ENCODE assay signal across 1 cellular context in the genomic region with DNA sequence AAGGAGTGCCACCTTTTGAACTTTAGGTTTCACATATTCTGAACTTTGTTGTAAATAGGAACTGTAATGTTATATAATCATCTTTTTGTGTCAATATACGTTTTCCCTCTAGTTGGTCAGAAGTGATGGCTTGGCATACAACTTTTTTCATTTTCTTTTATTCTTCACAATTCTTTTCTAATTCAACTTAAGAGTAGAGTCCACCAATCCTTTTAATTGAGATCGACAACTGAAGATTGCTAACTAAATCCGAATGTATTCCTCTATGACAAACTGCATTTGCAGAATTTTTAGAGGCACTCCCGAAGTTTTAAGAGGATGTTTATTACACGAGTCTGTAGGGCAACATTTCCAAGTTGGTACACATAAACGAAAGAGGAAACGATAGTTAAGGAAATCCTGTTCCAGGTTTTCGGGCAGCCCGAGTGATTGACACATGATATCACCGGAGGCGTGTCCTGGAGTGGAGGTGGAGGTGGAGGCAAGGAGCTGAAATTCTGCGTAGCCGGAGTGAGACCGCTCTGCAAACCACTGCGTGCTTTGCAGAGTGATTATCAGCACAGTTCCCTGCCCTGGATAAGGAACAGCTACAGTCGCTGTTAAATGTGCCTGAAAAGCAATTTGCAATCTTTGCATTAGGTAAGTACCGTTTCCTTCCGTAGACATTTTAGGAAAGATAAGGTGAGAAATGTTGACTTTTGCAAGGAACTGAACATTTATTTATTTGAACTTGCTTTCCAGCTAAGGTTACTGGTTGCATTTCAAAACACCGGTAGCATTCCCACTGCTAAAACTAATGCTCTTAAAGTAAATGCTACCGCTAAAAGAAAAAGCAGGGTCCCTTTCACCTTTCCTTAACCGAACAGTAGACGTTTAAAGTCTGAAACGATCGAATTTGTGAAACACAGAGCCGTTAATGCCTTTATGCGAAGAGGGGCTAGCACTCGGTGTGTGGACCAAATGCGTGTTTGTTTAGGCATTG.
TF ChIP-seq lines count a peak whose summit lies in the region.

A gene with protein sequence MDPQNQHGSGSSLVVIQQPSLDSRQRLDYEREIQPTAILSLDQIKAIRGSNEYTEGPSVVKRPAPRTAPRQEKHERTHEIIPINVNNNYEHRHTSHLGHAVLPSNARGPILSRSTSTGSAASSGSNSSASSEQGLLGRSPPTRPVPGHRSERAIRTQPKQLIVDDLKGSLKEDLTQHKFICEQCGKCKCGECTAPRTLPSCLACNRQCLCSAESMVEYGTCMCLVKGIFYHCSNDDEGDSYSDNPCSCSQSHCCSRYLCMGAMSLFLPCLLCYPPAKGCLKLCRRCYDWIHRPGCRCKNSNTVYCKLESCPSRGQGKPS (plus strand): TSS at position 502 of the 982 bp plus-strand sequence. CDS start 4,797 bp downstream, outside the sequence.

TF ChIP-seq in HepG2, 621 proteins besides CTCF, POLR2A, EP300 and RAD21 (continued from another document and continues in another):
- TF ChIP-seq, protein P1, sequence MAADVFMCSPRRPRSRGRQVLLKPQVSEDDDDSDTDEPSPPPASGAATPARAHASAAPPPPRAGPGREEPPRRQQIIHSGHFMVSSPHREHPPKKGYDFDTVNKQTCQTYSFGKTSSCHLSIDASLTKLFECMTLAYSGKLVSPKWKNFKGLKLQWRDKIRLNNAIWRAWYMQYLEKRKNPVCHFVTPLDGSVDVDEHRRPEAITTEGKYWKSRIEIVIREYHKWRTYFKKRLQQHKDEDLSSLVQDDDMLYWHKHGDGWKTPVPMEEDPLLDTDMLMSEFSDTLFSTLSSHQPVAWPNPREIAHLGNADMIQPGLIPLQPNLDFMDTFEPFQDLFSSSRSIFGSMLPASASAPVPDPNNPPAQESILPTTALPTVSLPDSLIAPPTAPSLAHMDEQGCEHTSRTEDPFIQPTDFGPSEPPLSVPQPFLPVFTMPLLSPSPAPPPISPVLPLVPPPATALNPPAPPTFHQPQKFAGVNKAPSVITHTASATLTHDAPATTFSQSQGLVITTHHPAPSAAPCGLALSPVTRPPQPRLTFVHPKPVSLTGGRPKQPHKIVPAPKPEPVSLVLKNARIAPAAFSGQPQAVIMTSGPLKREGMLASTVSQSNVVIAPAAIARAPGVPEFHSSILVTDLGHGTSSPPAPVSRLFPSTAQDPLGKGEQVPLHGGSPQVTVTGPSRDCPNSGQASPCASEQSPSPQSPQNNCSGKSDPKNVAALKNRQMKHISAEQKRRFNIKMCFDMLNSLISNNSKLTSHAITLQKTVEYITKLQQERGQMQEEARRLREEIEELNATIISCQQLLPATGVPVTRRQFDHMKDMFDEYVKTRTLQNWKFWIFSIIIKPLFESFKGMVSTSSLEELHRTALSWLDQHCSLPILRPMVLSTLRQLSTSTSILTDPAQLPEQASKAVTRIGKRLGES (CRISPR knock-in tag; IDR thresholded peaks at IDR 0.05; ENCODE audit: borderline replicate concordance), result no peak
- TF ChIP-seq MED1 (CRISPR knock-in tag; IDR thresholded peaks at IDR 0.05), result peak; percentile 84
- TF ChIP-seq ZNF350 (CRISPR knock-in tag; IDR thresholded peaks at IDR 0.05; ENCODE audit: borderline replicate concordance, low read depth), result 0 out of 2 replicates have a peak, but pooled peaks have one; percentile 13
- no peak for TF ChIP-seq ATRX (CRISPR knock-in tag; IDR thresholded peaks at IDR 0.05; ENCODE audit: borderline replicate concordance)
- no peak for TF ChIP-seq ZNF652 (CRISPR knock-in tag; IDR thresholded peaks at IDR 0.05; ENCODE audit: borderline replicate concordance, low read depth)
- TF ChIP-seq, protein P2, sequence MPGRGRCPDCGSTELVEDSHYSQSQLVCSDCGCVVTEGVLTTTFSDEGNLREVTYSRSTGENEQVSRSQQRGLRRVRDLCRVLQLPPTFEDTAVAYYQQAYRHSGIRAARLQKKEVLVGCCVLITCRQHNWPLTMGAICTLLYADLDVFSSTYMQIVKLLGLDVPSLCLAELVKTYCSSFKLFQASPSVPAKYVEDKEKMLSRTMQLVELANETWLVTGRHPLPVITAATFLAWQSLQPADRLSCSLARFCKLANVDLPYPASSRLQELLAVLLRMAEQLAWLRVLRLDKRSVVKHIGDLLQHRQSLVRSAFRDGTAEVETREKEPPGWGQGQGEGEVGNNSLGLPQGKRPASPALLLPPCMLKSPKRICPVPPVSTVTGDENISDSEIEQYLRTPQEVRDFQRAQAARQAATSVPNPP (CRISPR knock-in tag; IDR thresholded peaks at IDR 0.05), result no peak
- TF ChIP-seq MED8 (CRISPR knock-in tag; IDR thresholded peaks at IDR 0.05; ENCODE audit: insufficient replicate concordance), result no peak
- TF ChIP-seq KDM6A (CRISPR knock-in tag; IDR thresholded peaks at IDR 0.05; ENCODE audit: low read depth), result no peak
- TF ChIP-seq TCF7 (IDR thresholded peaks at IDR 0.05; ENCODE audit: low read depth), result no peak
- no peak for TF ChIP-seq ZNF317 (CRISPR knock-in tag; IDR thresholded peaks at IDR 0.05)
- TF ChIP-seq AGO2 (optimal IDR thresholded peaks at IDR 0.05; ENCODE audit: low read depth, low read length), result no peak
- TF ChIP-seq ZSCAN22 (CRISPR knock-in tag; IDR thresholded peaks at IDR 0.05), result no peak
- TF ChIP-seq, protein P3, sequence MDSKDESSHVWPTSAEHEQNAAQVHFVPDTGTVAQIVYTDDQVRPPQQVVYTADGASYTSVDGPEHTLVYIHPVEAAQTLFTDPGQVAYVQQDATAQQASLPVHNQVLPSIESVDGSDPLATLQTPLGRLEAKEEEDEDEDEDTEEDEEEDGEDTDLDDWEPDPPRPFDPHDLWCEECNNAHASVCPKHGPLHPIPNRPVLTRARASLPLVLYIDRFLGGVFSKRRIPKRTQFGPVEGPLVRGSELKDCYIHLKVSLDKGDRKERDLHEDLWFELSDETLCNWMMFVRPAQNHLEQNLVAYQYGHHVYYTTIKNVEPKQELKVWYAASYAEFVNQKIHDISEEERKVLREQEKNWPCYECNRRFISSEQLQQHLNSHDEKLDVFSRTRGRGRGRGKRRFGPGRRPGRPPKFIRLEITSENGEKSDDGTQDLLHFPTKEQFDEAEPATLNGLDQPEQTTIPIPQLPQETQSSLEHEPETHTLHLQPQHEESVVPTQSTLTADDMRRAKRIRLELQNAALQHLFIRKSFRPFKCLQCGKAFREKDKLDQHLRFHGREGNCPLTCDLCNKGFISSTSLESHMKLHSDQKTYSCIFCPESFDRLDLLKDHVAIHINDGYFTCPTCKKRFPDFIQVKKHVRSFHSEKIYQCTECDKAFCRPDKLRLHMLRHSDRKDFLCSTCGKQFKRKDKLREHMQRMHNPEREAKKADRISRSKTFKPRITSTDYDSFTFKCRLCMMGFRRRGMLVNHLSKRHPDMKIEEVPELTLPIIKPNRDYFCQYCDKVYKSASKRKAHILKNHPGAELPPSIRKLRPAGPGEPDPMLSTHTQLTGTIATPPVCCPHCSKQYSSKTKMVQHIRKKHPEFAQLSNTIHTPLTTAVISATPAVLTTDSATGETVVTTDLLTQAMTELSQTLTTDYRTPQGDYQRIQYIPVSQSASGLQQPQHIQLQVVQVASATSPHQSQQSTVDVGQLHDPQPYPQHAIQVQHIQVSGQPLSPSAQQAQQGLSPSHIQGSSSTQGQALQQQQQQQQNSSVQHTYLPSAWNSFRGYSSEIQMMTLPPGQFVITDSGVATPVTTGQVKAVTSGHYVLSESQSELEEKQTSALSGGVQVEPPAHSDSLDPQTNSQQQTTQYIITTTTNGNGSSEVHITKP (CRISPR knock-in tag; IDR thresholded peaks at IDR 0.05; ENCODE audit: low read depth), result 0 out of 2 replicates have a peak, but pooled peaks have one; percentile 16
- TF ChIP-seq GFI1 (CRISPR knock-in tag; IDR thresholded peaks at IDR 0.05; ENCODE audit: borderline replicate concordance), result 0 out of 2 replicates have a peak, but pooled peaks have one; percentile 36
- peak; percentile 9; the same call in 1 of the 2 replicates for TF ChIP-seq FLYWCH1 (CRISPR knock-in tag; IDR thresholded peaks at IDR 0.05)
- no peak for TF ChIP-seq NR1H2 (CRISPR knock-in tag; IDR thresholded peaks at IDR 0.05; ENCODE audit: borderline replicate concordance, low read depth)
- no peak for TF ChIP-seq TRIM24 (CRISPR knock-in tag; IDR thresholded peaks at IDR 0.05)
- TF ChIP-seq SKI (IDR thresholded peaks at IDR 0.05; ENCODE audit: partially characterized antibody), result no peak
- TF ChIP-seq ESRRA (CRISPR knock-in tag; IDR thresholded peaks at IDR 0.05; ENCODE audit: low read depth), result no peak
- TF ChIP-seq ZFY (CRISPR knock-in tag; IDR thresholded peaks at IDR 0.05), result no peak
- TF ChIP-seq SYNCRIP (IDR thresholded peaks at IDR 0.05; ENCODE audit: insufficient read depth, low read depth, low read length), result no peak
- TF ChIP-seq, protein P4, sequence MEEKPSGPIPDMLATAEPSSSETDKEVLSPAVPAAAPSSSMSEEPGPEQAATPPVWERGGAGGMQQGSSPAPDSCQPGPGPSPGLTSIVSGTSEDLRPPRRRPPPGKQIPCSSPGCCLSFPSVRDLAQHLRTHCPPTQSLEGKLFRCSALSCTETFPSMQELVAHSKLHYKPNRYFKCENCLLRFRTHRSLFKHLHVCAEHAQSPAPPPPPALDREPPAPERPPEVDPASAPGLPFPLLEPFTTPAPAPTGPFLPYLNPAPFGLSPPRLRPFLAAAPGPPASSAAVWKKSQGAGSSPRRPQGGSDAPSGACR (CRISPR knock-in tag; IDR thresholded peaks at IDR 0.05), result peak; percentile 26; the same call in 1 of the 2 replicates
- TF ChIP-seq, protein P5, sequence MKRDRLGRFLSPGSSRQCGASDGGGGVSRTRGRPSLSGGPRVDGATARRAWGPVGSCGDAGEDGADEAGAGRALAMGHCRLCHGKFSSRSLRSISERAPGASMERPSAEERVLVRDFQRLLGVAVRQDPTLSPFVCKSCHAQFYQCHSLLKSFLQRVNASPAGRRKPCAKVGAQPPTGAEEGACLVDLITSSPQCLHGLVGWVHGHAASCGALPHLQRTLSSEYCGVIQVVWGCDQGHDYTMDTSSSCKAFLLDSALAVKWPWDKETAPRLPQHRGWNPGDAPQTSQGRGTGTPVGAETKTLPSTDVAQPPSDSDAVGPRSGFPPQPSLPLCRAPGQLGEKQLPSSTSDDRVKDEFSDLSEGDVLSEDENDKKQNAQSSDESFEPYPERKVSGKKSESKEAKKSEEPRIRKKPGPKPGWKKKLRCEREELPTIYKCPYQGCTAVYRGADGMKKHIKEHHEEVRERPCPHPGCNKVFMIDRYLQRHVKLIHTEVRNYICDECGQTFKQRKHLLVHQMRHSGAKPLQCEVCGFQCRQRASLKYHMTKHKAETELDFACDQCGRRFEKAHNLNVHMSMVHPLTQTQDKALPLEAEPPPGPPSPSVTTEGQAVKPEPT (CRISPR knock-in tag; IDR thresholded peaks at IDR 0.05; ENCODE audit: low read depth), result no peak
- TF ChIP-seq ZNF614 (CRISPR knock-in tag; IDR thresholded peaks at IDR 0.05; ENCODE audit: borderline replicate concordance), result peak; percentile 63; the same call in 1 of the 2 replicates
- no peak for TF ChIP-seq HOXA9 (CRISPR knock-in tag; IDR thresholded peaks at IDR 0.05; ENCODE audit: borderline replicate concordance)
- TF ChIP-seq, protein P6, sequence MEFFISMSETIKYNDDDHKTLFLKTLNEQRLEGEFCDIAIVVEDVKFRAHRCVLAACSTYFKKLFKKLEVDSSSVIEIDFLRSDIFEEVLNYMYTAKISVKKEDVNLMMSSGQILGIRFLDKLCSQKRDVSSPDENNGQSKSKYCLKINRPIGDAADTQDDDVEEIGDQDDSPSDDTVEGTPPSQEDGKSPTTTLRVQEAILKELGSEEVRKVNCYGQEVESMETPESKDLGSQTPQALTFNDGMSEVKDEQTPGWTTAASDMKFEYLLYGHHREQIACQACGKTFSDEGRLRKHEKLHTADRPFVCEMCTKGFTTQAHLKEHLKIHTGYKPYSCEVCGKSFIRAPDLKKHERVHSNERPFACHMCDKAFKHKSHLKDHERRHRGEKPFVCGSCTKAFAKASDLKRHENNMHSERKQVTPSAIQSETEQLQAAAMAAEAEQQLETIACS (CRISPR knock-in tag; IDR thresholded peaks at IDR 0.05), result no peak
- TF ChIP-seq HDAC6 (IDR thresholded peaks at IDR 0.05; ENCODE audit: low read depth, low read length), result no peak
- TF ChIP-seq HDAC2 (CRISPR knock-in tag; IDR thresholded peaks at IDR 0.05), result peak; percentile 76; the same call in 1 of the 2 replicates
- TF ChIP-seq SPEN (CRISPR knock-in tag; IDR thresholded peaks at IDR 0.05; ENCODE audit: low read depth), result peak; percentile 53; the same call in 1 of the 2 replicates
- TF ChIP-seq ZNF7 (CRISPR knock-in tag; IDR thresholded peaks at IDR 0.05), result no peak; the same call in 1 of the 2 replicates
- TF ChIP-seq, protein P7, sequence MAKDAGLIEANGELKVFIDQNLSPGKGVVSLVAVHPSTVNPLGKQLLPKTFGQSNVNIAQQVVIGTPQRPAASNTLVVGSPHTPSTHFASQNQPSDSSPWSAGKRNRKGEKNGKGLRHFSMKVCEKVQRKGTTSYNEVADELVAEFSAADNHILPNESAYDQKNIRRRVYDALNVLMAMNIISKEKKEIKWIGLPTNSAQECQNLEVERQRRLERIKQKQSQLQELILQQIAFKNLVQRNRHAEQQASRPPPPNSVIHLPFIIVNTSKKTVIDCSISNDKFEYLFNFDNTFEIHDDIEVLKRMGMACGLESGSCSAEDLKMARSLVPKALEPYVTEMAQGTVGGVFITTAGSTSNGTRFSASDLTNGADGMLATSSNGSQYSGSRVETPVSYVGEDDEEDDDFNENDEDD (CRISPR knock-in tag; IDR thresholded peaks at IDR 0.05; ENCODE audit: borderline replicate concordance), result no peak
- TF ChIP-seq ZC3H13 (CRISPR knock-in tag; IDR thresholded peaks at IDR 0.05), result peak; percentile 44; the same call in 1 of the 2 replicates
- TF ChIP-seq ZNF878 (CRISPR knock-in tag; IDR thresholded peaks at IDR 0.05), result no peak
- TF ChIP-seq WIZ (CRISPR knock-in tag; IDR thresholded peaks at IDR 0.05), result no peak
- TF ChIP-seq RFX3 (CRISPR knock-in tag; IDR thresholded peaks at IDR 0.05), result no peak
- peak; percentile 38 for TF ChIP-seq NFKBIZ (CRISPR knock-in tag; IDR thresholded peaks at IDR 0.05)
- no peak; the same call in 1 of the 2 replicates for TF ChIP-seq ZNF724P (CRISPR knock-in tag; IDR thresholded peaks at IDR 0.05; ENCODE audit: borderline replicate concordance)
